In genomic region chr5:90353254-90353653, GRCh38 we compare ENCODE assay signal across 17 cellular contexts.
DNase-seq lines count a peak whose midpoint lies in the region; ATAC-seq lines count a peak whose summit lies in the region.
"Had no signal": no experiment of that assay in that cellular context is flagged by ENCODE, and none has a peak within 500 bp of the region (broad histone marks: within the 10 kb centered on the region; RNA-seq: fewer than 3 reads in every experiment).

No MANE protein-coding gene starts in this region.

- ATAC-seq in GM19025 (IDR thresholded peaks at IDR 0.05; ENCODE audit: low read depth, unreplicated experiment): peak; percentile 89
- peak; percentile 84 for ATAC-seq in HG02588 (IDR thresholded peaks at IDR 0.05; ENCODE audit: unreplicated experiment)
- peak; percentile 84 for ATAC-seq in HG03159 (IDR thresholded peaks at IDR 0.05; ENCODE audit: unreplicated experiment)
- no peak for ATAC-seq in HG02885 (IDR thresholded peaks at IDR 0.05; ENCODE audit: poor library complexity, unreplicated experiment)

- DNase-seq in kidney tubule cell (ENCODE audit: low spot score) (peak; percentile 33), NCI-H69 (lab: John Stamatoyannopoulos, UW) (no peak), HK-2 (ENCODE audit: unreplicated experiment) (no peak), AG08395 (ENCODE audit: low spot score) (no peak)
- DNase-seq: activated CD4-positive, alpha-beta memory T cell treated with anti-CD3 and anti-CD28 coated beads, Interleukin-2, amount 10 ng/mL, durations not matched to agents 7 days and 5 days; cerebellar nuclear complex; DMS153; HCEC 1CT; immature natural killer cell; NCI-H1694; NCI-H446 treated with DMSO at 0.1 percent for 48 hours; nephron progenitor cell; OCI-M1 had no signal
